1 cellular context compared by ENCODE assay signal in the genomic region with DNA sequence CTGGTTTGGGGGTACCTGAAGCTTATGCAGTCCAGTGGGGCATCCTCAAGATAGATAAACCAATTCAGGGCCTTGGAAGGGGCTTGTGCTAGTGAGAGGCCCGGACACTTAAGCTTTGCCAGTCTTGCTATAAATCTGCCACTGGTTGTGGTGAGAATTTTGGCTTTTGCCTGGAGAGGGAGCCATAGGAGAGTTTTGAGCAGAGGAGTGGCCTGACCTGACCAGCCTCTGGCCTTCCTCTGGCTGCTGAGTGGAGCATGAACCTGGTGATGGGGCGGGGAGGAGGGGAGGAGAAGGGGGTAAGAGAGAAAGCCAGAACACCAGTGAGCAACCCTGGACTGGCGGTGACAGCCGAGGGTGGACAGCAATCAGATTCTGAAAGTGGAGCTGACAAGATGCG.
TF ChIP-seq lines count a peak whose summit lies in the region.

No MANE protein-coding gene starts in this region.

TF ChIP-seq in IMR-90, 13 proteins besides CTCF, POLR2A, EP300 and RAD21 (continued from another document):
- TF ChIP-seq MAFK (IDR thresholded peaks at IDR 0.05; ENCODE audit: low read depth, low read length) = no peak
- TF ChIP-seq NFE2L2 (IDR thresholded peaks at IDR 0.05; ENCODE audit: low read depth, low read length) = no peak
- TF ChIP-seq BHLHE40 (IDR thresholded peaks at IDR 0.05; ENCODE audit: low read depth, low read length) = no peak
- no peak for TF ChIP-seq RFX5 (IDR thresholded peaks at IDR 0.05; ENCODE audit: low read depth, low read length)
- TF ChIP-seq RCOR1 (IDR thresholded peaks at IDR 0.05; ENCODE audit: insufficient replicate concordance, low read length) = no peak
